In the genomic region with DNA sequence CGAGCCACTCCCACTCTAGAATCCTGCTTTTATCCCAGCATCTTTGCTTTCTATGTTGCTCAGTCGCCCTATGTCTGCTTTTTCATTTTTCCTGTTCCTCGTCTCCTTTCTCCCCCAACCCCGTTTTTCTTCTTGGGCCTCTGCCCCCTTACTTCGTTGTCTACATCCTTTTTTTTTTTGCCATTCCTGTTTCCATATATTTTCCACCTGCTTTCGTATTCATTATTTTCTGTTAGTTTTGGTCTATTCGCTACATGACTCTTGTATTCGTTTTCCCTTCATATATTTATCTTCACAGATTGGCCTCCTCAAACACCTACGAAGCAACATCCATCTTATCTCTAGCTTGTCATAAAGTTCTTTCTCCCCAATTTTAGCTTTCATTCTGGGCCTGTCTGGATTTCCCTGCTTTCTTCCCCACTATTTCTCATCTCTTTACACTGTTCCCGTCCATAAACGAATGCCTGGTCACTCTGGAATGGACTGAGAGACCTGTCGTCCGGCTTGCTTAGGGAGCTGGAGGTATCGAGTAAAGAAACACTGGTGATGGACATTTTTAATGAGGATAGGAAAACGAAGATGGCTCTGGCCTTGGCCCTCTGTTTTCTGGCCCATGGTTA, we compare ENCODE assay signal across 1 cellular context.
TF ChIP-seq lines count a peak whose summit lies in the region.

No MANE protein-coding gene starts in this region.

TF ChIP-seq in HepG2, 621 proteins besides CTCF, POLR2A, EP300 and RAD21 (continued from another document):
- TF ChIP-seq, protein P1, sequence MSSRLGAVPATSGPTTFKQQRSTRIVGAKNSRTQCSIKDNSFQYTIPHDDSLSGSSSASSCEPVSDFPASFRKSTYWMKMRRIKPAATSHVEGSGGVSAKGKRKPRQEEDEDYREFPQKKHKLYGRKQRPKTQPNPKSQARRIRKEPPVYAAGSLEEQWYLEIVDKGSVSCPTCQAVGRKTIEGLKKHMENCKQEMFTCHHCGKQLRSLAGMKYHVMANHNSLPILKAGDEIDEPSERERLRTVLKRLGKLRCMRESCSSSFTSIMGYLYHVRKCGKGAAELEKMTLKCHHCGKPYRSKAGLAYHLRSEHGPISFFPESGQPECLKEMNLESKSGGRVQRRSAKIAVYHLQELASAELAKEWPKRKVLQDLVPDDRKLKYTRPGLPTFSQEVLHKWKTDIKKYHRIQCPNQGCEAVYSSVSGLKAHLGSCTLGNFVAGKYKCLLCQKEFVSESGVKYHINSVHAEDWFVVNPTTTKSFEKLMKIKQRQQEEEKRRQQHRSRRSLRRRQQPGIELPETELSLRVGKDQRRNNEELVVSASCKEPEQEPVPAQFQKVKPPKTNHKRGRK (CRISPR knock-in tag; IDR thresholded peaks at IDR 0.05): no peak
- TF ChIP-seq ZFP62 (CRISPR knock-in tag; IDR thresholded peaks at IDR 0.05) (0 out of 2 replicates have a peak, but pooled peaks have one; percentile 28), ZSCAN31 (CRISPR knock-in tag; IDR thresholded peaks at IDR 0.05; ENCODE audit: low read depth) (0 out of 2 replicates have a peak, but pooled peaks have one; percentile 6), ARNT (IDR thresholded peaks at IDR 0.05) (peak; percentile 76; the same call in 1 of the 2 replicates), KMT2B (CRISPR knock-in tag; IDR thresholded peaks at IDR 0.05) (peak; percentile 19; the same call in 1 of the 2 replicates)
